16 cellular contexts compared by ENCODE assay signal in the genomic region with DNA sequence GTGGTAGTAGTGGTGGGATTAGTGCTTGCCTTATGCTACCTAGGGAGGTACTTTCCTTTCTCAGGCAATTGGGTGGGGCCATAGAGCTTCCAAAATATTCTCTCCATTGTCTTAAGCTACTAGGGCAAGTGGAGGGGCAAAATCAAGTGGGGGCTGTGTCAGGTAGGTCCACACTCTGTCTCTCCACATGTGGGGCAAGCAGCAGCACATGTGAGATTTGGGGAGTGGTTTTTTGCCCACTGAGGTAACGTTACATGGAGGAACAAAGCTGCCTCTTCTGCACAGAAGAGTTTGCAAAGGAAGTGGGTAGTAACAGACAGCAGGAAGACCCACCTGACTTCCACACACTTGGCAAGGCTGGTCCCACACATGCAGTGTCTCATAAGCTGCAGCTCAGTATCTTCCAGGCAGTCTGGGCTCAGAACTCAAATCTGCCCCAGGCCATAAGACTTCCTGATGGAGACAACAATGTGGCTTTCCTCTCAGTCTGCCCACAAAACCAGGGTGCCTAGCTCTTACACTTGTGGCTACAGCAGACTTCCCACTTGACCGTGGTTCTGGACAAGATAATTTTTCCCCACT.
"Had no signal": no experiment of that assay in that cellular context is flagged by ENCODE, and none has a peak within 500 bp of the region (broad histone marks: within the 10 kb centered on the region; RNA-seq: fewer than 3 reads in every experiment).

No MANE protein-coding gene starts in this region.

- H3K4me3 ChIP-seq: ascending aorta, breast epithelium, lower lobe of right lung, thyroid gland had no signal

- H3K27me3 ChIP-seq: ascending aorta, breast epithelium, foreskin keratinocyte, neutrophil, thyroid gland had no signal

- ATAC-seq: activated T-helper 17 cell treated with anti-CD3 and anti-CD28 coated beads, Interleukin-2, amount 50 U/mL, for 72 hours; foreskin keratinocyte; left colon; lower lobe of right lung; stimulated activated effector memory CD8-positive, alpha-beta T cell treated with anti-CD3 and anti-CD28 coated beads, Interleukin-12 subunit alpha, Interleukin-12 subunit beta, amount 100 ng/mL, for 72 hours had no signal

- H3K79me2 ChIP-seq: parathyroid adenoma had no signal

- H3K9ac ChIP-seq: parathyroid adenoma had no signal

- H3K36me3 ChIP-seq: ascending aorta, breast epithelium, lower lobe of right lung, neutrophil, thyroid gland had no signal

- H3K27ac ChIP-seq: ascending aorta, breast epithelium, foreskin keratinocyte, lower lobe of right lung, neutrophil, parathyroid adenoma, thyroid gland had no signal

- H3K4me1 ChIP-seq: ascending aorta, breast epithelium, foreskin keratinocyte, lower lobe of right lung, parathyroid adenoma, thyroid gland had no signal

- DNase-seq: activated CD4-positive, CD25-positive, alpha-beta regulatory T cell treated with anti-CD3 and anti-CD28 coated beads, Interleukin-2, amount 50 U/mL, for 72 hours; activated naive CD4-positive, alpha-beta T cell treated with anti-CD3 and anti-CD28 coated beads for 36 hours; activated naive CD8-positive, alpha-beta T cell treated with anti-CD3 and anti-CD28 coated beads, Interleukin-2, amount 50 U/mL, for 24 hours; cerebellar nuclear complex; effector CD8-positive, alpha-beta T cell; foreskin keratinocyte; immature natural killer cell; left colon; lower lobe of right lung; thyroid gland had no signal

- H3K9me3 ChIP-seq: ascending aorta, lower lobe of right lung, neutrophil, thyroid gland had no signal

- H2AFZ ChIP-seq: parathyroid adenoma had no signal
